ENCODE assay signal across 26 cellular contexts in genomic region chr7:140189917-140190316, GRCh38. TPM values are rescaled to one million over a fixed set of nuclear protein-coding genes. Genes with fewer than 3 reads are reported as not detected.
A peak's percentile ranks its signal among the peaks of the same experiment; 100 is the strongest.
DNase-seq lines count a peak whose midpoint lies in the region; ATAC-seq, FAIRE-seq and TF ChIP-seq lines count a peak whose summit lies in the region.
"Had no signal": no experiment of that assay in that cellular context is flagged by ENCODE, and none has a peak within 500 bp of the region (broad histone marks: within the 10 kb centered on the region; RNA-seq: fewer than 3 reads in every experiment).

No MANE protein-coding gene starts in this region.

- no peak overlapping the region for H2AFZ ChIP-seq in HepG2 (ENCODE audit: low read length)

- no peak overlapping the region for H3K4me3 Mint-ChIP-seq in activated CD4-positive, alpha-beta T cell treated with anti-CD3 and anti-CD28 coated beads, Interleukin-2, amount 10 ng/mL, durations not matched to agents 24 days and 14 days
- H3K4me3 Mint-ChIP-seq in memory B cell: no peak overlapping the region
- H3K4me3 Mint-ChIP-seq: CD4-positive, alpha-beta T cell; CD8-positive, alpha-beta memory T cell had no signal

- no peak for TF ChIP-seq EP300 in HepG2 (IDR thresholded peaks at IDR 0.05; ENCODE audit: low read depth in 2 of 2, low read length in 2 of 2)
- TF ChIP-seq EP300 in HepG2 (CRISPR knock-in tag; IDR thresholded peaks at IDR 0.05; ENCODE audit: borderline replicate concordance): no peak

- 100% methylated on average over 2 of the region's 2 CpGs for WGBS in HepG2 (ENCODE audit: low lambda C conversion rate)
- 94% methylated on average over 2 of the region's 2 CpGs for WGBS in right lobe of liver (ENCODE audit: insufficient coverage, low coverage, low lambda C conversion rate, missing lambda C conversion rate)

- no peaks in the 10 kb centered on the region for H3K79me2 ChIP-seq in HepG2 (ENCODE audit: insufficient read depth, low read length)

- FAIRE-seq in HepG2 (lab: Jason Lieb, UNC): no peak
- FAIRE-seq: A204.1, D721Med, GM12878, H1 had no signal

- TF ChIP-seq POLR2A in HepG2 (IDR thresholded peaks at IDR 0.05; ENCODE audit: insufficient read depth in 1 of 2, low read depth in 2 of 2, low read length in 2 of 2) (no peak), right lobe of liver (IDR thresholded peaks at IDR 0.05) (no peak)

- no peak overlapping the region for H3K4me3 ChIP-seq in HepG2 (replicated peaks in 1 of 3; ENCODE audit: insufficient read depth in 1 of 3, low read depth in 2 of 3, low read length in 3 of 3)
- no peak overlapping the region for H3K4me3 ChIP-seq in right lobe of liver
- no peak overlapping the region for H3K4me3 ChIP-seq in HEK293 (ENCODE audit: low read depth, low read length)
- H3K4me3 ChIP-seq: BLaER1 treated with 17β-estradiol and CSF1 and Interleukin-3, amounts not matched to agents 10 nM and 100 nM; GM12878 had no signal

- ATAC-seq in HepG2 (no peak), right lobe of liver (no peak), memory B cell (ENCODE audit: low read depth) (no peak)
- ATAC-seq: GM12878 had no signal

- TF ChIP-seq CTCF in HepG2 (CRISPR knock-in tag; IDR thresholded peaks at IDR 0.05): no peak
- TF ChIP-seq CTCF in right lobe of liver (IDR thresholded peaks at IDR 0.05): no peak
- TF ChIP-seq CTCF in HEK293 (tag by site-specific recombination; IDR thresholded peaks at IDR 0.05): no peak

- H3K36me3 ChIP-seq in HepG2 (replicated peaks in 1 of 2; ENCODE audit: control insufficient read depth in 1 of 2, insufficient read depth in 2 of 2, low read length in 2 of 2) (no peaks in the 10 kb centered on the region), right lobe of liver (no peaks in the 10 kb centered on the region), HEK293 (ENCODE audit: control insufficient read depth in 2 of 2, insufficient read depth in 1 of 2, low read length in 2 of 2) (no peaks in the 10 kb centered on the region)
- H3K36me3 ChIP-seq: BE2C; BLaER1 treated with 17β-estradiol and CSF1 and Interleukin-3, amounts not matched to agents 10 nM and 100 nM had no signal

- H3K9me3 Mint-ChIP-seq in activated CD4-positive, alpha-beta T cell treated with anti-CD3 and anti-CD28 coated beads, Interleukin-2, amount 10 ng/mL, durations not matched to agents 24 days and 14 days: no peaks in the 10 kb centered on the region
- peaks cover 1% of the 10 kb centered on the region for H3K9me3 Mint-ChIP-seq in memory B cell
- H3K9me3 Mint-ChIP-seq: CD14-positive monocyte; CD4-positive, alpha-beta T cell; CD8-positive, alpha-beta memory T cell had no signal

- TF ChIP-seq RAD21 in HepG2 (CRISPR knock-in tag; IDR thresholded peaks at IDR 0.05): no peak

- POLR2A ChIA-PET in HepG2 (lab: Yijun Ruan, JAX) (interaction anchor here (1.3 kb wide), 1 partner anchor 13 kb away, joined by 6 read pairs; the partner anchor contains the start of gene KDM7A), HEK293 (lab: Yijun Ruan, JAX) (no interaction called here)

- intact Hi-C loops in activated CD4-positive, alpha-beta T cell treated with anti-CD3 and anti-CD28 coated beads, Interleukin-2, amount 10 ng/mL, durations not matched to agents 24 days and 14 days (cut with micrococcal nuclease): no loop called here
- intact Hi-C loops in HepG2 (cut with micrococcal nuclease; ENCODE audit: unreplicated experiment): no loop called here
- intact Hi-C loops in right lobe of liver (cut with DNase I): no loop called here

- no peaks in the 10 kb centered on the region for H3K9me3 ChIP-seq in HepG2 (ENCODE audit: low read length)
- no peaks in the 10 kb centered on the region for H3K9me3 ChIP-seq in right lobe of liver
- H3K9me3 ChIP-seq in HEK293 (ENCODE audit: control insufficient read depth, insufficient read depth, low read depth, low read length): no peaks in the 10 kb centered on the region
- H3K9me3 ChIP-seq: BE2C; BLaER1 treated with 17β-estradiol and CSF1 and Interleukin-3, amounts not matched to agents 10 nM and 100 nM had no signal

- CTCF ChIA-PET in HepG2 (lab: Yijun Ruan, JAX; ENCODE audit: low intra/inter-chr PET ratio, low total read pairs): no interaction called here
- CTCF ChIA-PET in HEK293 (lab: Yijun Ruan, JAX): no interaction called here

- peak overlapping the region; percentile 7 for H3K27ac Mint-ChIP-seq in activated CD4-positive, alpha-beta T cell treated with anti-CD3 and anti-CD28 coated beads, Interleukin-2, amount 10 ng/mL, durations not matched to agents 24 days and 14 days
- H3K27ac Mint-ChIP-seq in memory B cell: peak overlapping the region; percentile 25
- H3K27ac Mint-ChIP-seq: CD14-positive monocyte; CD4-positive, alpha-beta T cell had no signal

- no peak overlapping the region for H3K4me2 ChIP-seq in HepG2 (ENCODE audit: low read depth, low read length)

- peaks cover 4% of the 10 kb centered on the region for H3K4me1 Mint-ChIP-seq in activated CD4-positive, alpha-beta T cell treated with anti-CD3 and anti-CD28 coated beads, Interleukin-2, amount 10 ng/mL, durations not matched to agents 24 days and 14 days
- H3K4me1 Mint-ChIP-seq in memory B cell: peaks cover 19% of the 10 kb centered on the region
- H3K4me1 Mint-ChIP-seq: CD14-positive monocyte; CD8-positive, alpha-beta memory T cell had no signal

- peaks cover 11% of the 10 kb centered on the region; the same call in 1 of the 2 replicates for H3K4me1 ChIP-seq in HepG2 (ENCODE audit: insufficient read depth, low read length)
- H3K4me1 ChIP-seq in right lobe of liver: no peaks in the 10 kb centered on the region
- no peaks in the 10 kb centered on the region for H3K4me1 ChIP-seq in HEK293 (ENCODE audit: control insufficient read depth, insufficient read depth, low read length)
- H3K4me1 ChIP-seq: BE2C had no signal

- H3K9ac ChIP-seq in HepG2 (ENCODE audit: insufficient read depth, low read depth, low read length): no peak overlapping the region
- H3K9ac ChIP-seq: BLaER1 treated with 17β-estradiol and CSF1 and Interleukin-3, amounts not matched to agents 10 nM and 100 nM had no signal

- peaks cover 0 to 12% of the 10 kb centered on the region in 2 experiments; a peak in 2 of 5 replicates for H3K27me3 ChIP-seq in HepG2 (ENCODE audit: control insufficient read depth in 1 of 2, insufficient read depth in 2 of 2, low read length in 2 of 2)
- H3K27me3 ChIP-seq in right lobe of liver: no peaks in the 10 kb centered on the region
- H3K27me3 ChIP-seq: BE2C; BLaER1 treated with 17β-estradiol and CSF1 and Interleukin-3, amounts not matched to agents 10 nM and 100 nM had no signal

- H3K27me3 Mint-ChIP-seq in activated CD4-positive, alpha-beta T cell treated with anti-CD3 and anti-CD28 coated beads, Interleukin-2, amount 10 ng/mL, durations not matched to agents 24 days and 14 days: peaks cover 15% of the 10 kb centered on the region
- H3K27me3 Mint-ChIP-seq in memory B cell: peaks cover 1% of the 10 kb centered on the region
- H3K27me3 Mint-ChIP-seq: CD4-positive, alpha-beta T cell had no signal

- no peak for DNase-seq in activated CD4-positive, alpha-beta T cell treated with anti-CD3 and anti-CD28 coated beads, Interleukin-2, amount 10 ng/mL, durations not matched to agents 24 days and 14 days
- no peak for DNase-seq in activated CD4-positive, alpha-beta T cell treated with anti-CD3 and anti-CD28 coated beads for 48 hours
- DNase-seq in HepG2 (ENCODE audit: low spot score): no peak
- no peak for DNase-seq in right lobe of liver
- DNase-seq in memory B cell (ENCODE audit: low spot score in 2 of 2): no peak
- no peak for DNase-seq in NCI-H2107 (lab: John Stamatoyannopoulos, UW)
- DNase-seq in kidney glomerular epithelial cell (lab: John Stamatoyannopoulos, UW): no peak
- DNase-seq: ACHN; AML-193; BE2C; CD4-positive, alpha-beta T cell; CD8-positive, alpha-beta memory T cell; DMS 273 treated with DMSO at 0.1 percent for 48 hours; DMS79; EL; GDM1; H7; HCEC 1CT had no signal

- no TSS peak for BruUV-seq in HepG2 (replicated peaks; lab: Mats Ljungman, UMichigan)

- no peaks in the 10 kb centered on the region for H3K36me3 Mint-ChIP-seq in activated CD4-positive, alpha-beta T cell treated with anti-CD3 and anti-CD28 coated beads, Interleukin-2, amount 10 ng/mL, durations not matched to agents 24 days and 14 days (ENCODE audit: low read depth)
- peaks cover 1% of the 10 kb centered on the region for H3K36me3 Mint-ChIP-seq in memory B cell
- H3K36me3 Mint-ChIP-seq: CD14-positive monocyte; CD8-positive, alpha-beta memory T cell had no signal

- H3K27ac ChIP-seq in HepG2 (ENCODE audit: extremely low read length, insufficient read depth, low read length) (no peak overlapping the region), right lobe of liver (no peak overlapping the region), HEK293 (ENCODE audit: extremely low read depth, low read depth, low read length) (no peak overlapping the region)
- H3K27ac ChIP-seq: 22Rv1; BLaER1 treated with 17β-estradiol and CSF1 and Interleukin-3, amounts not matched to agents 10 nM and 100 nM had no signal

- H4K20me1 ChIP-seq in HepG2 (ENCODE audit: insufficient read depth, low read length): no peaks in the 10 kb centered on the region
- H4K20me1 ChIP-seq: BLaER1 treated with 17β-estradiol and CSF1 and Interleukin-3, amounts not matched to agents 10 nM and 100 nM had no signal

- in situ Hi-C loops in HepG2 (cut with HindIII; ENCODE audit: extremely low pct_ligation_motif_present, low pct_unique_long_range_greater_than_20kb): no loop called here

RNA-seq across cellular contexts. Expression of gene KDM7A, which starts 13.1 kb away (rescaled TPM):
- total RNA-seq in activated CD4-positive, alpha-beta T cell treated with anti-CD3 and anti-CD28 coated beads, Interleukin-2, amount 10 ng/mL, durations not matched to agents 24 days and 14 days: 21.8 and 25.9 TPM in 2 replicates
- 10.8 and 15.0 TPM in 2 replicates for total RNA-seq in HepG2 (2016; rRNA removed; fragmentation: Illumina TruSeq; extraction: Trizol)
- total RNA-seq in HepG2 (2016; cell fraction: cytosol; rRNA removed; fragmentation: Illumina TruSeq; extraction: Trizol; ENCODE audit: low read depth): 1.8 and 2.0 TPM in 2 replicates
- 10.8 and 15.2 TPM in 2 replicates for total RNA-seq in HepG2 (2016; cell fraction: insoluble cytoplasmic fraction; rRNA removed; fragmentation: Illumina TruSeq; extraction: Trizol)
- total RNA-seq in HepG2 (2016; cell fraction: membrane; rRNA removed; fragmentation: Illumina TruSeq; extraction: Trizol): 3.6 and 4.1 TPM in 2 replicates
- total RNA-seq in HepG2 (2016; cell fraction: nucleus; rRNA removed; fragmentation: Illumina TruSeq; extraction: Trizol): 20.9 and 24.0 TPM in 2 replicates
- 15.7 and 16.8 TPM in 2 replicates for polyA plus RNA-seq in HepG2 (2011; rRNA removed)
- 8.4 and 9.9 TPM in 2 replicates for polyA plus RNA-seq in HepG2 (2011; cell fraction: cytosol; rRNA removed)
- 61.8 and 62.8 TPM in 2 replicates for polyA plus RNA-seq in HepG2 (2011; cell fraction: nucleus; rRNA removed)
- polyA plus RNA-seq in HepG2 (2012): 16.1 and 18.5 TPM in 2 replicates
- polyA plus RNA-seq in HepG2 (2016; cell fraction: cytosol; fragmentation: Illumina TruSeq; extraction: Trizol; ENCODE audit: low read depth): 0.14 and 0.46 TPM in 2 replicates
- polyA plus RNA-seq in HepG2 (2016; cell fraction: insoluble cytoplasmic fraction; fragmentation: Illumina TruSeq; extraction: Trizol; ENCODE audit: low read depth): 7.0 and 7.1 TPM in 2 replicates
- 1.5 and 1.6 TPM in 2 replicates for polyA plus RNA-seq in HepG2 (2016; cell fraction: membrane; fragmentation: Illumina TruSeq; extraction: Trizol; ENCODE audit: low read depth)
- polyA plus RNA-seq in HepG2 (2016; cell fraction: nucleus; fragmentation: Illumina TruSeq; extraction: Trizol; ENCODE audit: insufficient read depth, low read depth): 19.4 and 21.7 TPM in 2 replicates
- 4.4 and 44.0 TPM in 2 replicates for polyA minus RNA-seq in HepG2 (2011; rRNA and poly(A)+ RNA removed; ENCODE audit: low replicate concordance)
- 30.4 and 36.9 TPM in 2 replicates for polyA minus RNA-seq in HepG2 (2011; cell fraction: cytosol; rRNA and poly(A)+ RNA removed)
- 140 TPM in 2 replicates for polyA minus RNA-seq in HepG2 (2011; cell fraction: nucleus; rRNA and poly(A)+ RNA removed)
- 10 to 100 TPM in 1 of 6 experiments, 1 to 10 TPM in 5; 3.7 to 10.7 (median 6.8) TPM for total RNA-seq in right lobe of liver
